Comparison of ENCODE assay signal across 14 cellular contexts in the genomic region with DNA sequence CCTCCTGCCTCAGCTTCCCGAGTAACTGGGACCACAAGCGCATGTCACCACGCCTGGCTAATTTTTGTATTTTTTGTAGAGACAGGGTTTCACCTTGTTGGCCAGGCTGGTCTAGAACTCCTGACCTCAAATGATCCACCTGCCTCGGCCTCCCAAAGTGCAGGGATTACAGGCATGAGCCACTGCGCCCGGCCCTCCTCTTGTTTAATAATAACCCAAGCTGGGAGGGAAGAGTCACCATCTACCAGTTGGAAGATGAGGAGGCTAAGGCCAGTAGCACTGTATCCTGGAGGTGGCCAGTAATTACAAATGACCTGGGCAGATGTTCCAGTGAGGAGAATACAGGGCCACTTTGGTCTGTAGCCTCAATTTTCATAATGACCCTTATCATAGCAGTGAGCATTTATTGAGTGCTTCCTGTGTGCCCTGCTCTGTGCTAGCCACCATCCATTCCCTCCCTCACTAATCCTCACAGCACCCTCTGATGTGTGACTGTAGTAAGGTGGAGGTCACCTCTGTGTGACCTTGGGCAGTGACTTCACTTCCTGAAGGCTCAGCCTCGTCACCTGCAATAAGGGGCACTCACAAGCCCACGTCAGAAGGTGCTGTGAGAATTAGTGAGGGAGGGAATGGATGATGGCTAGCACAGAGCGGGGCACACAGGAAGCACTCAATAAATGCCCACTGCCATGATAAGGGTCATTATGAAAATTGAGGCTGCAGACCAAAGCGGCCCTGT.
DNase-seq lines count a peak whose midpoint lies in the region; ATAC-seq and TF ChIP-seq lines count a peak whose summit lies in the region.
"Had no signal": no experiment of that assay in that cellular context is flagged by ENCODE, and none has a peak within 500 bp of the region (broad histone marks: within the 10 kb centered on the region; RNA-seq: fewer than 3 reads in every experiment).

No MANE protein-coding gene starts in this region.

- H3K4me1 ChIP-seq in BLaER1 (peaks cover 53% of the 10 kb centered on the region), mammary epithelial cell (ENCODE audit: insufficient read depth, low read length) (peaks cover 36% of the 10 kb centered on the region)

- H3K9me3 Mint-ChIP-seq in activated B cell treated with CpG ODN at 0.5 μM for 24 hours, result no peaks in the 10 kb centered on the region
- H3K9me3 Mint-ChIP-seq: activated CD4-positive, alpha-beta memory T cell treated with anti-CD3 and anti-CD28 coated beads for 36 hours had no signal

- H3K27ac ChIP-seq in BLaER1 (no peak overlapping the region), mammary epithelial cell (ENCODE audit: insufficient read depth, low read depth, low read length) (no peak overlapping the region)
- H3K27ac ChIP-seq: neutrophil had no signal

- POLR2A ChIA-PET in activated B cell treated with CpG ODN at 0.5 μM for 24 hours (lab: Charles Lee), result interaction anchor here (1.0 to 1.9 kb wide), 7 partner anchors 12 to 86 kb away, joined by 3 to 24 read pairs (median 10); partner anchors contain the start of genes ABTB1 and MGLL

- H3K27me3 ChIP-seq in BLaER1, result no peaks in the 10 kb centered on the region
- no peaks in the 10 kb centered on the region for H3K27me3 ChIP-seq in mammary epithelial cell (ENCODE audit: insufficient read depth, low read length)
- H3K27me3 ChIP-seq: neutrophil had no signal

- TF ChIP-seq CTCF in activated B cell treated with CpG ODN at 0.5 μM for 24 hours (IDR thresholded peaks at IDR 0.05), result no peak
- TF ChIP-seq CTCF in mammary epithelial cell (conservative IDR thresholded peaks at IDR 0.05 in 1 of 2, IDR thresholded peaks at IDR 0.05 in 1 of 2; ENCODE audit: extremely low read depth in 1 of 2, insufficient read depth in 1 of 2, low read depth in 1 of 2, low read length in 2 of 2), result no peak

- H3K9me3 ChIP-seq in BLaER1 (no peaks in the 10 kb centered on the region), mammary epithelial cell (replicated peaks; ENCODE audit: insufficient read depth, low read length) (no peaks in the 10 kb centered on the region)
- H3K9me3 ChIP-seq: neutrophil had no signal

- DNase-seq in activated B cell treated with CpG ODN at 0.5 μM for 24 hours, result no peak
- DNase-seq in posterior vena cava (ENCODE audit: low spot score), result peak; percentile 50
- DNase-seq in hypothalamus (lab: John Stamatoyannopoulos, UW), result no peak
- DNase-seq in mammary epithelial cell, result no peak
- no peak for DNase-seq in left colon
- DNase-seq: activated CD4-positive, alpha-beta memory T cell treated with anti-CD3 and anti-CD28 coated beads for 36 hours; mesendoderm; NCI-H2107; NCI-H774; SIG-M5 had no signal

- H3K4me2 ChIP-seq in BLaER1 (0 out of 2 replicates have a peak overlapping the region, but pooled peaks have one; percentile 69), mammary epithelial cell (ENCODE audit: insufficient read depth, low read depth, low read length) (no peak overlapping the region)

- H3K4me3 ChIP-seq in BLaER1 (no peak overlapping the region), mammary epithelial cell (replicated peaks in 1 of 3; ENCODE audit: insufficient read depth in 1 of 3, low read depth in 2 of 3, low read length in 3 of 3) (no peak overlapping the region)

- in situ Hi-C loops in mammary epithelial cell (cut with MboI; ENCODE audit: low sequenced_read_pairs in 2 of 2), result no loop called here

- H3K36me3 Mint-ChIP-seq in activated B cell treated with CpG ODN at 0.5 μM for 24 hours (ENCODE audit: low read depth), result no peaks in the 10 kb centered on the region
- H3K36me3 Mint-ChIP-seq: activated CD4-positive, alpha-beta memory T cell treated with anti-CD3 and anti-CD28 coated beads for 36 hours had no signal

- intact Hi-C loops in activated B cell treated with CpG ODN at 0.5 μM for 24 hours (cut with micrococcal nuclease) (loop anchor here (1.0 to 5.0 kb wide), 5 partner anchors 13 to 315 kb away; partner anchors contain the start of gene SEC61A1), posterior vena cava (cut with DNase I) (loop anchor here in 1 of 2 donors (5.0 kb wide), 1 partner anchor 40 kb away; no protein-coding TSS in a partner anchor), mammary epithelial cell (cut with micrococcal nuclease) (no loop called here), left colon (cut with DNase I, micrococcal nuclease) (no loop called here)

- no peaks in the 10 kb centered on the region for H3K27me3 Mint-ChIP-seq in activated B cell treated with CpG ODN at 0.5 μM for 24 hours

- BruUV-seq in mammary epithelial cell (replicated peaks; lab: Mats Ljungman, UMichigan), result no TSS peak

- H3K79me2 ChIP-seq in mammary epithelial cell (ENCODE audit: insufficient read depth, low read length), result no peaks in the 10 kb centered on the region

- ATAC-seq in GM18909 (IDR thresholded peaks at IDR 0.05; ENCODE audit: poor library complexity, unreplicated experiment), result peak; percentile 31
- ATAC-seq in activated B cell treated with CpG ODN at 0.5 μM for 24 hours (ENCODE audit: low read depth), result no peak
- no peak for ATAC-seq in HG03175 (IDR thresholded peaks at IDR 0.05; ENCODE audit: unreplicated experiment)
- ATAC-seq in left colon, result no peak

- CTCF ChIA-PET in activated B cell treated with CpG ODN at 0.5 μM for 24 hours (lab: Charles Lee) (interaction anchor here (1.0 to 1.6 kb wide), 3 partner anchors 12 to 41 kb away, joined by 3 to 10 read pairs (median 9); no protein-coding TSS in a partner anchor), mammary epithelial cell (lab: Charles Lee; ENCODE audit: low non-redundant PET) (no interaction called here)

- H3K9ac ChIP-seq in BLaER1, result no peak overlapping the region
- no peak overlapping the region for H3K9ac ChIP-seq in mammary epithelial cell (ENCODE audit: insufficient read depth, low read length)

- H3K36me3 ChIP-seq in BLaER1 (no peaks in the 10 kb centered on the region), mammary epithelial cell (ENCODE audit: insufficient read depth, low read length) (no peaks in the 10 kb centered on the region)
- H3K36me3 ChIP-seq: neutrophil had no signal

- dilution Hi-C loops in mammary epithelial cell (cut with HindIII; ENCODE audit: low sequenced_read_pairs), result no loop called here

- H3K4me1 Mint-ChIP-seq in activated B cell treated with CpG ODN at 0.5 μM for 24 hours, result peaks cover 46% of the 10 kb centered on the region

- peak overlapping the region; percentile 93 for H3K27ac Mint-ChIP-seq in activated B cell treated with CpG ODN at 0.5 μM for 24 hours
- H3K27ac Mint-ChIP-seq: activated CD4-positive, alpha-beta memory T cell treated with anti-CD3 and anti-CD28 coated beads for 36 hours had no signal

- H3K4me3 Mint-ChIP-seq in activated B cell treated with CpG ODN at 0.5 μM for 24 hours, result no peak overlapping the region
- H3K4me3 Mint-ChIP-seq: activated CD4-positive, alpha-beta memory T cell treated with anti-CD3 and anti-CD28 coated beads for 36 hours had no signal

- no peak overlapping the region for H2AFZ ChIP-seq in mammary epithelial cell (ENCODE audit: low read depth, low read length)

- H4K20me1 ChIP-seq in BLaER1 (no peaks in the 10 kb centered on the region), mammary epithelial cell (ENCODE audit: insufficient read depth, low read length) (no peaks in the 10 kb centered on the region)

- 96% methylated on average over 10 of the region's 10 CpGs for WGBS in mammary epithelial cell (ENCODE audit: low coverage, missing lambda C conversion rate)
